21 cellular contexts compared by ENCODE assay signal in genomic region chr3:28982906-28983305, GRCh38.
DNase-seq lines count a peak whose midpoint lies in the region; ATAC-seq, FAIRE-seq and TF ChIP-seq lines count a peak whose summit lies in the region.
"Had no signal": no experiment of that assay in that cellular context is flagged by ENCODE, and none has a peak within 500 bp of the region (broad histone marks: within the 10 kb centered on the region; RNA-seq: fewer than 3 reads in every experiment).

No MANE protein-coding gene starts in this region.

- FAIRE-seq in GM12891 (lab: Jason Lieb, UNC): no peak
- FAIRE-seq: endothelial cell of umbilical vein had no signal

- TF ChIP-seq POLR2A in GM12891 (IDR thresholded peaks at IDR 0.05; ENCODE audit: low read depth, low read length): no peak
- no peak for TF ChIP-seq POLR2A in erythroblast (IDR thresholded peaks at IDR 0.05; ENCODE audit: low read length)

- DNase-seq in GM12891 (ENCODE audit: insufficient read length, low spot score) (no peak), erythroblast (lab: John Stamatoyannopoulos, UW) (no peak), cerebellar cortex (ENCODE audit: low spot score) (no peak), dedifferentiated amniotic fluid mesenchymal stem cell (ENCODE audit: extremely low spot score) (no peak), NCI-H748 treated with DMSO at 0.1 percent for 48 hours (lab: John Stamatoyannopoulos, UW) (no peak)
- DNase-seq: activated CD8-positive, alpha-beta T cell treated with anti-CD3 and anti-CD28 coated beads, Interleukin-2, amount 10 ng/mL, durations not matched to agents 7 days and 5 days; activated naive CD4-positive, alpha-beta T cell; DMS153; head of caudate nucleus; HFFc6; NCI-H146; NCI-H69; retina; stimulated activated CD4-positive, alpha-beta T cell treated with anti-CD3 and anti-CD28 coated beads, Interleukin-2, amount 100 ng/mL, for 48 hours; stimulated activated naive CD4-positive, alpha-beta T cell; T1000 had no signal

- peak; percentile 94 for ATAC-seq in GM19395 (IDR thresholded peaks at IDR 0.05; ENCODE audit: unreplicated experiment)
- ATAC-seq in HG02798 (IDR thresholded peaks at IDR 0.05; ENCODE audit: poor library complexity, unreplicated experiment): peak; percentile 76
- peak; percentile 69 for ATAC-seq in HG03457 (IDR thresholded peaks at IDR 0.05; ENCODE audit: unreplicated experiment)
- ATAC-seq: activated CD8-positive, alpha-beta T cell treated with anti-CD3 and anti-CD28 coated beads, Interleukin-2, amount 10 ng/mL, durations not matched to agents 7 days and 5 days; Right ventricle myocardium inferior had no signal

TF ChIP-seq in GM12891, 5 proteins besides CTCF, POLR2A, EP300 and RAD21:
- TF ChIP-seq TAF1 (IDR thresholded peaks at IDR 0.05; ENCODE audit: low read depth, low read length): no peak
- peak; percentile 95 for TF ChIP-seq SPI1 (IDR thresholded peaks at IDR 0.05; ENCODE audit: low read depth, low read length)
